8 cellular contexts compared by ENCODE assay signal in genomic region chr22:31496007-31496734, GRCh38. TPM values are rescaled to one million over a fixed set of nuclear protein-coding genes. Genes with fewer than 3 reads are reported as not detected.
DNase-seq lines count a peak whose midpoint lies in the region; ATAC-seq and TF ChIP-seq lines count a peak whose summit lies in the region.

Gene SFI1, plus strand, starts transcription at chr22:31496536. Its CDS starts 11,749 bp downstream, at chr22:31508285.

- peaks cover 21% of the 10 kb centered on the region for H3K4me1 Mint-ChIP-seq in T-helper 17 cell

- H3K27ac ChIP-seq in angular gyrus (ENCODE audit: low read depth, low read length): peak within 1 kb of the TSS; percentile 71
- H3K27ac ChIP-seq in right atrium auricular region: peak within 1 kb of the TSS; percentile 74 to 80
- peak within 1 kb of the TSS; percentile 72 to 73 for H3K27ac ChIP-seq in uterus

- in situ Hi-C loops in GM13977 (cut with MboI; ENCODE audit: low pct_unique_long_range_greater_than_20kb, low sequenced_read_pairs, unreplicated experiment): no loop called here

- H3K27ac Mint-ChIP-seq in T-helper 17 cell: peak within 1 kb of the TSS; percentile 93

- no peaks in the 10 kb centered on the region for H3K36me3 Mint-ChIP-seq in T-helper 17 cell (ENCODE audit: low read depth)

- no peaks in the 10 kb centered on the region for H3K27me3 ChIP-seq in right atrium auricular region
- no peaks in the 10 kb centered on the region for H3K27me3 ChIP-seq in uterus

- peak within 1 kb of the TSS; percentile 94 for H3K4me3 Mint-ChIP-seq in T-helper 17 cell

- H3K27me3 Mint-ChIP-seq in T-helper 17 cell: no peaks in the 10 kb centered on the region

- no peaks in the 10 kb centered on the region for H3K9me3 ChIP-seq in T-helper 17 cell (ENCODE audit: control insufficient read depth, low read length, poor library complexity, severe bottlenecking)
- H3K9me3 ChIP-seq in right atrium auricular region: no peaks in the 10 kb centered on the region
- no peaks in the 10 kb centered on the region for H3K9me3 ChIP-seq in uterus

- H3K4me3 ChIP-seq in right atrium auricular region (peak within 1 kb of the TSS; percentile 62 to 72), uterus (peak within 1 kb of the TSS; percentile 53 to 58)

- DNase-seq in GM13977 (ENCODE audit: low spot score) (peak; percentile 90), NCI-H146 treated with DMSO at 0.1 percent for 48 hours (lab: John Stamatoyannopoulos, UW; ENCODE audit: unreplicated experiment) (peak; percentile 73), T-helper 17 cell (peak; percentile 92 to 97 (median 93)), right atrium auricular region (ENCODE audit: low spot score) (peak; percentile 91), pulmonary artery endothelial cell (ENCODE audit: low read depth, low spot score) (peak; percentile 51), uterus (peak; percentile 88 to 92)

- H3K36me3 ChIP-seq in right atrium auricular region (no peaks in the 10 kb centered on the region), uterus (no peaks in the 10 kb centered on the region)

- intact Hi-C loops in uterus (cut with DNase I; ENCODE audit: low total_unique reads): no loop called here

- TF ChIP-seq CTCF in GM13977 (IDR thresholded peaks at IDR 0.05; ENCODE audit: extremely low read depth, insufficient read depth, missing control alignments) (peak; percentile 42), right atrium auricular region (IDR thresholded peaks at IDR 0.05) (peak in 1 of 2 donors; percentile 55), uterus (IDR thresholded peaks at IDR 0.05) (peak in 3 of 4 experiments; percentile 23 to 52 (median 29))

- peak; percentile 75 for ATAC-seq in HG02884 (IDR thresholded peaks at IDR 0.05; ENCODE audit: unreplicated experiment)
- peak; percentile 87 for ATAC-seq in T-helper 17 cell

- H3K4me1 ChIP-seq in right atrium auricular region (peaks cover 0 to 21% of the 10 kb centered on the region in 2 donors), uterus (peaks cover 0 to 6% of the 10 kb centered on the region in 2 donors)

- peak; percentile 33 to 58 for TF ChIP-seq POLR2A in uterus (IDR thresholded peaks at IDR 0.05)

RNA-seq across cellular contexts. Expression of gene SFI1, which starts in this region (rescaled TPM):
- total RNA-seq in T-helper 17 cell (100 to 1,000 TPM; 185 to 189 TPM), right atrium auricular region (1 to 10 TPM; 6.5 to 6.8 TPM), pulmonary artery endothelial cell (17.8 and 23.1 TPM in 2 replicates), uterus (10 to 100 TPM; 10.2 to 44.1 (median 33.3) TPM)

Comparison
In these comparisons a context has a peak if more than half of its experiments do, and no peak if none do; other contexts are left out.
1. Peak in every context shown above with its lines: DNase-seq, ATAC-seq, H3K4me3 ChIP-seq and H3K27ac ChIP-seq.